1 cellular context compared by ENCODE assay signal in genomic region chr2:241373906-241374305, GRCh38.
A peak's percentile ranks its signal among the peaks of the same experiment; 100 is the strongest.
TF ChIP-seq lines count a peak whose summit lies in the region.

No MANE protein-coding gene starts in this region.

TF ChIP-seq in HepG2, 621 proteins besides CTCF, POLR2A, EP300 and RAD21:
- TF ChIP-seq ZNF770 (CRISPR knock-in tag; IDR thresholded peaks at IDR 0.05) = 0 out of 2 replicates have a peak, but pooled peaks have one; percentile 19
TF ChIP-seq in HepG2: peak in this region for 1; not testable (repeated sequence) for 620.
